ENCODE assay signal across 8 cellular contexts in genomic region chr13:99308481-99309087, GRCh38. TPM values are rescaled to one million over a fixed set of nuclear protein-coding genes. Genes with fewer than 3 reads are reported as not detected.
DNase-seq lines count a peak whose midpoint lies in the region; ATAC-seq and TF ChIP-seq lines count a peak whose summit lies in the region.
"Had no signal": no experiment of that assay in that cellular context is flagged by ENCODE, and none has a peak within 500 bp of the region (broad histone marks: within the 10 kb centered on the region; RNA-seq: fewer than 3 reads in every experiment).

No MANE protein-coding gene starts in this region.

- peak overlapping the region; percentile 98 for H3K27ac Mint-ChIP-seq in T-helper 17 cell

- H3K27me3 Mint-ChIP-seq in T-helper 17 cell, result no peaks in the 10 kb centered on the region

- H3K4me3 ChIP-seq in smooth muscle cell, result no peak overlapping the region

- peaks cover 25% of the 10 kb centered on the region for H3F3A ChIP-seq in smooth muscle cell (ENCODE audit: low read depth)

- peak overlapping the region; percentile 86 for H3K9ac ChIP-seq in smooth muscle cell (ENCODE audit: low read depth)

- no peak overlapping the region for H2AFZ ChIP-seq in smooth muscle cell (ENCODE audit: low read depth)

- ATAC-seq in T-helper 17 cell, result no peak
- ATAC-seq in GM21367 (IDR thresholded peaks at IDR 0.05; ENCODE audit: unreplicated experiment), result no peak
- ATAC-seq in HG02981 (IDR thresholded peaks at IDR 0.05; ENCODE audit: unreplicated experiment), result no peak

- TF ChIP-seq CTCF in smooth muscle cell (IDR thresholded peaks at IDR 0.05; ENCODE audit: borderline replicate concordance, insufficient read depth, poor library complexity, severe bottlenecking), result no peak

- H3K4me1 Mint-ChIP-seq in T-helper 17 cell, result peaks cover 59% of the 10 kb centered on the region

- peak overlapping the region; percentile 75 for H3K4me2 ChIP-seq in smooth muscle cell

- peaks cover 33% of the 10 kb centered on the region for H3K4me1 ChIP-seq in smooth muscle cell (ENCODE audit: low read depth)

- 23% methylated on average over 3 of the region's 3 CpGs for WGBS in smooth muscle cell (ENCODE audit: low lambda C conversion rate)

- H3K79me2 ChIP-seq in smooth muscle cell (ENCODE audit: low read depth), result peaks cover 33% of the 10 kb centered on the region

- H3K9me3 ChIP-seq in T-helper 17 cell (ENCODE audit: control insufficient read depth, low read length, poor library complexity, severe bottlenecking) (no peaks in the 10 kb centered on the region), smooth muscle cell (replicated peaks; ENCODE audit: low read depth) (no peaks in the 10 kb centered on the region)

- DNase-seq in GM04504 (ENCODE audit: low read depth) (peak; percentile 34), T-helper 17 cell (no peak), fibroblast of gingiva (ENCODE audit: low read depth) (peak; percentile 76), smooth muscle cell (lab: John Stamatoyannopoulos, UW; ENCODE audit: unreplicated experiment) (no peak), ecto neural progenitor cell (ENCODE audit: low spot score) (no peak)

- no peaks in the 10 kb centered on the region for H3K36me3 ChIP-seq in smooth muscle cell (ENCODE audit: low read depth)

- no peaks in the 10 kb centered on the region for H4K20me1 ChIP-seq in smooth muscle cell (ENCODE audit: low read depth)

- H3K4me3 Mint-ChIP-seq in T-helper 17 cell, result peak overlapping the region; percentile 99
- H3K4me3 Mint-ChIP-seq: mesothelial cell of epicardium had no signal

- peaks cover 19% of the 10 kb centered on the region for H3K36me3 Mint-ChIP-seq in T-helper 17 cell (ENCODE audit: low read depth)

- H3K27me3 ChIP-seq in smooth muscle cell (ENCODE audit: low read depth), result no peaks in the 10 kb centered on the region

- H3K27ac ChIP-seq in smooth muscle cell (ENCODE audit: low read depth), result peak overlapping the region; percentile 97

RNA-seq across cellular contexts. Expression of gene GPR183, which starts 1.4 kb away (rescaled TPM):
- total RNA-seq in T-helper 17 cell (100 to 1,000 TPM; 249 to 322 TPM), smooth muscle cell (33.0 and 46.4 TPM in 2 replicates)
- 26.8 and 32.4 TPM in 2 replicates for polyA plus RNA-seq in smooth muscle cell

RNA-seq across cellular contexts. Expression of gene GPR18, which starts 50.4 kb away (rescaled TPM):
- 10 to 100 TPM; 10.1 to 13.6 TPM for total RNA-seq in T-helper 17 cell
- 0.36 TPM in 1 of 2 replicates, not detected in the other for total RNA-seq in smooth muscle cell
- 0.38 TPM in 1 of 2 replicates, not detected in the other for polyA plus RNA-seq in smooth muscle cell
- total RNA-seq: mesothelial cell of epicardium had no signal

Comparison
In these comparisons a context has a peak if more than half of its experiments do, and no peak if none do; other contexts are left out.
1. DNase-seq: peak in GM04504 (single experiment) and fibroblast of gingiva (single experiment); none in T-helper 17 cell (0 of 3), smooth muscle cell (single experiment) and ecto neural progenitor cell (single experiment).